ENCODE assay signal across 8 cellular contexts in the genomic region with DNA sequence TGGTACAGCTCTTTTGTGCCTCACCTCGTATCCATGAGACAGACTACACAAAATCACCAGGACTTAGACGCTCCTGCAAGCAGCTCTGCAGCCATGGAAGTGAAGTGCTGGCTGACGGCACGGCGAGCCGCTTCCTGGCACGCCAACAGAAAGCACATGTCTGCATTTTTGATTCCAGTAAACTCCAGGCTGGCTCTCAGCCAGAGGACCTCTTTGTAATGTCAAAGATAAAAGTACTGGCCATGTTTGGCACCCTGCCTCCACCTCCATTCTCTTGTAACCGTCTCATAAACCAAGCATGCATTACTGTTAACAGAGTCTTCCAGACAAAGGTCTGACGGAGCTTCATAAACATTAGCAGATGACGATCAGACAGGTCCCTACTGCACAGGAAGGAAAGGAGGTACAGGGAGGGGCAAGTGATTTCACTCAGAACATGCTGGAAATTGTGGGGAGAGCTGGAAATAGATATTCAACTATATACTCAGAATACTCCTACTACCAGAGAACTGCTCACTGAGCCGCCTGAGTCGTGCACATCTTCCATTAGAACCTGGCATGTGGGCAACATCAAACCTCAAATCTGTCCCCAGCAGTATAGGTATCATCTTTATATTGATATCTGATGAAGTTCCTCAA.
DNase-seq lines count a peak whose midpoint lies in the region; ATAC-seq and TF ChIP-seq lines count a peak whose summit lies in the region.

No MANE protein-coding gene starts in this region.

- ATAC-seq in naive thymus-derived CD8-positive, alpha-beta T cell, result no peak

- H3K27ac Mint-ChIP-seq in naive thymus-derived CD8-positive, alpha-beta T cell, result no peak overlapping the region

- H3K9me3 ChIP-seq in tibial nerve (no peaks in the 10 kb centered on the region), SJCRH30 (replicated peaks) (no peaks in the 10 kb centered on the region)

- POLR2A ChIA-PET in naive thymus-derived CD8-positive, alpha-beta T cell (lab: Charles Lee), result no interaction called here

- no peak overlapping the region for H3K4me3 ChIP-seq in tibial nerve
- no peak overlapping the region for H3K4me3 ChIP-seq in SJCRH30

- H3K4me3 Mint-ChIP-seq in naive thymus-derived CD8-positive, alpha-beta T cell, result no peak overlapping the region

- no peaks in the 10 kb centered on the region for H3K27me3 ChIP-seq in tibial nerve
- no peaks in the 10 kb centered on the region for H3K27me3 ChIP-seq in SJCRH30

- H3K27ac ChIP-seq in tibial nerve (no peak overlapping the region), SJCRH30 (no peak overlapping the region)

- no peak for TF ChIP-seq POLR2A in tibial nerve (IDR thresholded peaks at IDR 0.05)

- 24 to 27% methylated on average over 12 of the region's 12 CpGs for WGBS in tibial nerve, 2 donors

- no peaks in the 10 kb centered on the region for H3K9me3 Mint-ChIP-seq in naive thymus-derived CD8-positive, alpha-beta T cell

- DNase-seq in LoVo (ENCODE audit: low spot score) (peak; percentile 25), amniotic epithelial cell (ENCODE audit: low read depth) (peak; percentile 100), hepatic stellate cell (ENCODE audit: low spot score) (peak; percentile 60), tibial nerve (ENCODE audit: low spot score in 2 of 2) (peak; percentile 16 to 31), GM19240 (ENCODE audit: insufficient read length, low spot score) (no peak), SJCRH30 (no peak), superior temporal gyrus (ENCODE audit: extremely low spot score) (no peak)
- no peak for DNase-seq in naive thymus-derived CD8-positive, alpha-beta T cell

- TF ChIP-seq CTCF in tibial nerve (IDR thresholded peaks at IDR 0.05), result no peak

- peak in 1 of 2 donors; percentile 54 for TF ChIP-seq EP300 in tibial nerve (IDR thresholded peaks at IDR 0.05)

- no peaks in the 10 kb centered on the region for H3K27me3 Mint-ChIP-seq in naive thymus-derived CD8-positive, alpha-beta T cell

- peaks cover 0 to 14% (median 3%) of the 10 kb centered on the region in 3 donors for H3K36me3 Mint-ChIP-seq in naive thymus-derived CD8-positive, alpha-beta T cell

- H3K36me3 ChIP-seq in tibial nerve (no peaks in the 10 kb centered on the region), SJCRH30 (no peaks in the 10 kb centered on the region)

- H3K4me1 ChIP-seq in tibial nerve, result peaks cover 0 to 20% (median 0%) of the 10 kb centered on the region in 4 donors
- peaks cover 15% of the 10 kb centered on the region for H3K4me1 ChIP-seq in SJCRH30

- H3K4me1 Mint-ChIP-seq in naive thymus-derived CD8-positive, alpha-beta T cell, result no peaks in the 10 kb centered on the region

Comparison
In these comparisons a context has a peak if more than half of its experiments do, and no peak if none do; other contexts are left out.
1. DNase-seq: peak in LoVo (single experiment), amniotic epithelial cell (single experiment), hepatic stellate cell (single experiment) and tibial nerve (2 of 2); none in GM19240 (single experiment), SJCRH30 (0 of 2), superior temporal gyrus (single experiment) and naive thymus-derived CD8-positive, alpha-beta T cell (0 of 10).